ENCODE assay signal across 9 cellular contexts in genomic region chr1:86419277-86419903, GRCh38. TPM values are rescaled to one million over a fixed set of nuclear protein-coding genes. Genes with fewer than 3 reads are reported as not detected.
A peak's percentile ranks its signal among the peaks of the same experiment; 100 is the strongest.
DNase-seq lines count a peak whose midpoint lies in the region; ATAC-seq and TF ChIP-seq lines count a peak whose summit lies in the region.
"Had no signal": no experiment of that assay in that cellular context is flagged by ENCODE, and none has a peak within 500 bp of the region (broad histone marks: within the 10 kb centered on the region; RNA-seq: fewer than 3 reads in every experiment).

No MANE protein-coding gene starts in this region.

- H3K79me2 ChIP-seq in GM23338 (replicated peaks; ENCODE audit: insufficient read depth) = no peaks in the 10 kb centered on the region

- peak; percentile 31 for DNase-seq in activated CD8-positive, alpha-beta memory T cell treated with anti-CD3 and anti-CD28 coated beads, Interleukin-2, amount 50 U/mL, for 4 hours
- no peak for DNase-seq in activated CD8-positive, alpha-beta memory T cell treated with anti-CD3 and anti-CD28 coated beads, Interleukin-2, amount 50 U/mL, for 48 hours
- DNase-seq in GM23338 (ENCODE audit: low spot score) = peak; percentile 68
- peak; percentile 28 for DNase-seq in LHCN-M2 (ENCODE audit: low read depth)
- DNase-seq in activated T-cell treated with anti-CD3 and anti-CD28 coated beads for 48 hours (ENCODE audit: low read depth) = peak; percentile 13
- no peak for DNase-seq in left ventricle myocardium inferior
- peak; percentile 38 for DNase-seq in superior temporal gyrus (ENCODE audit: extremely low spot score)
- no peak for DNase-seq in NCI-H2029 treated with DMSO at 0.1 percent for 48 hours (lab: John Stamatoyannopoulos, UW)

- no peak overlapping the region for H3K27ac ChIP-seq in GM23338 (ENCODE audit: low read depth)
- no peak overlapping the region for H3K27ac ChIP-seq in left ventricle myocardium inferior (replicated peaks)
- H3K27ac ChIP-seq: thoracic aorta had no signal

- H3K27ac Mint-ChIP-seq in GM23338 = peak overlapping the region; percentile 92

- no peaks in the 10 kb centered on the region for H3K9me2 ChIP-seq in GM23338 (ENCODE audit: insufficient read depth)

- no peaks in the 10 kb centered on the region for H3K9me3 Mint-ChIP-seq in GM23338

- no peaks in the 10 kb centered on the region for H3K27me3 Mint-ChIP-seq in GM23338 (ENCODE audit: insufficient read depth, low read depth, poor library complexity)

- peaks cover 5% of the 10 kb centered on the region; the same call in 2 of the 3 replicates for H3K4me1 Mint-ChIP-seq in GM23338

- H3F3A ChIP-seq in GM23338 (replicated peaks; ENCODE audit: low read depth) = no peaks in the 10 kb centered on the region

- intact Hi-C loops in left ventricle myocardium inferior (cut with micrococcal nuclease) = no loop called here

- ATAC-seq in GM23338 = peak; percentile 80

- no peaks in the 10 kb centered on the region for H3K9me3 ChIP-seq in left ventricle myocardium inferior (replicated peaks)
- H3K9me3 ChIP-seq: thoracic aorta had no signal

- no peak overlapping the region for H3K4me3 Mint-ChIP-seq in GM23338

- H2AFZ ChIP-seq in GM23338 = peak overlapping the region; percentile 45; the same call in 1 of the 2 replicates

- H3K36me3 Mint-ChIP-seq in GM23338 (ENCODE audit: low read depth) = no peaks in the 10 kb centered on the region

- no peaks in the 10 kb centered on the region for H3K36me3 ChIP-seq in GM23338 (ENCODE audit: insufficient read depth)
- H3K36me3 ChIP-seq in left ventricle myocardium inferior = no peaks in the 10 kb centered on the region
- H3K36me3 ChIP-seq: thoracic aorta had no signal

- H3K4me1 ChIP-seq in GM23338 (ENCODE audit: insufficient read depth) (no peaks in the 10 kb centered on the region), left ventricle myocardium inferior (no peaks in the 10 kb centered on the region)

- H4K20me1 ChIP-seq in GM23338 (replicated peaks; ENCODE audit: insufficient read depth) = no peaks in the 10 kb centered on the region

- H3K27me3 ChIP-seq in GM23338 (ENCODE audit: insufficient read depth) = no peaks in the 10 kb centered on the region
- H3K27me3 ChIP-seq in left ventricle myocardium inferior (ENCODE audit: low read depth) = no peaks in the 10 kb centered on the region

- peak; percentile 78 to 80 for TF ChIP-seq CTCF in GM23338 (conservative IDR thresholded peaks at IDR 0.05; ENCODE audit: low read depth in 2 of 2)
- peak; percentile 51 for TF ChIP-seq CTCF in left ventricle myocardium inferior (IDR thresholded peaks at IDR 0.05; ENCODE audit: borderline replicate concordance)

- no peak overlapping the region for H3K4me3 ChIP-seq in GM23338
- H3K4me3 ChIP-seq in left ventricle myocardium inferior = no peak overlapping the region
- H3K4me3 ChIP-seq: thoracic aorta had no signal

- no peak overlapping the region for H3K4me2 ChIP-seq in GM23338

TF ChIP-seq in GM23338, 12 proteins besides CTCF, POLR2A, EP300 and RAD21:
- TF ChIP-seq STAT1 (IDR thresholded peaks at IDR 0.05; ENCODE audit: unreplicated experiment) (no peak), JUNB (IDR thresholded peaks at IDR 0.05; ENCODE audit: unreplicated experiment) (no peak), ZNF114 (CRISPR knock-in tag; IDR thresholded peaks at IDR 0.05) (no peak)

RNA-seq across cellular contexts. Expression of gene CLCA2, which starts 4.6 kb away (rescaled TPM):
- not detected in 2 replicates for total RNA-seq in GM23338 (2014; rRNA removed; shearing (Covaris generic))
- not detected in 2 replicates for polyA plus RNA-seq in GM23338 (2016; fragmentation: Nextera tagmentation; extraction: Ambion mirVana)
- total RNA-seq in LHCN-M2 (2014; rRNA removed) (0.23 and 0.26 TPM in 2 replicates), left ventricle myocardium inferior (not detected)
- 0.05 TPM for polyA plus RNA-seq in LHCN-M2 (2012)

RNA-seq across cellular contexts. Expression of gene ODF2L, which starts 23.3 kb away (rescaled TPM):
- 29.8 and 46.0 TPM in 2 replicates for total RNA-seq in GM23338 (2014; rRNA removed; shearing (Covaris generic))
- polyA plus RNA-seq in GM23338 (2016; fragmentation: Nextera tagmentation; extraction: Ambion mirVana) = 48.1 and 51.5 TPM in 2 replicates
- total RNA-seq in LHCN-M2 (2014; rRNA removed) (18.7 and 22.7 TPM in 2 replicates), left ventricle myocardium inferior (6.4 TPM)
- 4.8 TPM for polyA plus RNA-seq in LHCN-M2 (2012)

RNA-seq across cellular contexts. Expression of gene CLCA1, which starts 49.3 kb away (rescaled TPM):
- total RNA-seq in GM23338 (2014; rRNA removed; shearing (Covaris generic)) = not detected in 2 replicates
- not detected in 2 replicates for polyA plus RNA-seq in GM23338 (2016; fragmentation: Nextera tagmentation; extraction: Ambion mirVana)
- total RNA-seq in LHCN-M2 (2014; rRNA removed) = not detected in 2 replicates
- not detected for polyA plus RNA-seq in LHCN-M2 (2012)
- 0.05 TPM for total RNA-seq in left ventricle myocardium inferior
- total RNA-seq: thoracic aorta had no signal

Comparison
In these comparisons a context has a peak if more than half of its experiments do, and no peak if none do; other contexts are left out.
1. DNase-seq: peak in activated CD8-positive, alpha-beta memory T cell treated with anti-CD3 and anti-CD28 coated beads, Interleukin-2, amount 50 U/mL, for 4 hours (single experiment), GM23338 (single experiment), LHCN-M2 (single experiment), activated T-cell treated with anti-CD3 and anti-CD28 coated beads for 48 hours (single experiment) and superior temporal gyrus (single experiment); none in activated CD8-positive, alpha-beta memory T cell treated with anti-CD3 and anti-CD28 coated beads, Interleukin-2, amount 50 U/mL, for 48 hours (single experiment), left ventricle myocardium inferior (single experiment) and NCI-H2029 treated with DMSO at 0.1 percent for 48 hours (single experiment).